In genomic region chr9:86637515-86637914, GRCh38 we compare ENCODE assay signal across 9 cellular contexts.
A peak's percentile ranks its signal among the peaks of the same experiment; 100 is the strongest.
DNase-seq lines count a peak whose midpoint lies in the region; ATAC-seq and TF ChIP-seq lines count a peak whose summit lies in the region.
"Had no signal": no experiment of that assay in that cellular context is flagged by ENCODE, and none has a peak within 500 bp of the region (broad histone marks: within the 10 kb centered on the region; RNA-seq: fewer than 3 reads in every experiment).

No MANE protein-coding gene starts in this region.

- intact Hi-C loops in activated CD4-positive, alpha-beta memory T cell treated with anti-CD3 and anti-CD28 coated beads for 36 hours (cut with micrococcal nuclease), result loop anchor here (10.0 kb wide), 1 partner anchor 307 kb away; the partner anchor contains the start of gene GAS1
- intact Hi-C loops in tibial artery (cut with DNase I; ENCODE audit: low total_unique reads), result loop anchor here (10.0 kb wide), 1 partner anchor 687 kb away; no protein-coding TSS in a partner anchor

- peaks cover 0 to 5% (median 0%) of the 10 kb centered on the region in 3 donors for H3K9me3 ChIP-seq in tibial artery

- no peak overlapping the region for H3K4me3 ChIP-seq in tibial artery

- TF ChIP-seq CTCF in tibial artery (IDR thresholded peaks at IDR 0.05), result peak; percentile 23 to 27

- POLR2A ChIA-PET in activated CD4-positive, alpha-beta memory T cell treated with anti-CD3 and anti-CD28 coated beads for 36 hours (lab: Charles Lee), result no interaction called here
- POLR2A ChIA-PET in activated CD4-positive, alpha-beta memory T cell treated with anti-CD3 and anti-CD28 coated beads, Interleukin-2, amount 10 ng/mL, durations not matched to agents 7 days and 5 days (lab: Charles Lee), result no interaction called here

- H3K36me3 ChIP-seq in tibial artery, result no peaks in the 10 kb centered on the region

- H3K27me3 ChIP-seq in tibial artery, result peaks cover 0 to 14% of the 10 kb centered on the region in 2 donors

- H3K27me3 Mint-ChIP-seq in activated CD4-positive, alpha-beta memory T cell treated with anti-CD3 and anti-CD28 coated beads for 36 hours, result peaks cover 22% of the 10 kb centered on the region
- H3K27me3 Mint-ChIP-seq in activated CD4-positive, alpha-beta memory T cell treated with anti-CD3 and anti-CD28 coated beads, Interleukin-2, amount 10 ng/mL, durations not matched to agents 7 days and 5 days, result peaks cover 4% of the 10 kb centered on the region
- peaks cover 24% of the 10 kb centered on the region for H3K27me3 Mint-ChIP-seq in activated T-cell treated with anti-CD3 and anti-CD28 coated beads, Interleukin-2, amount 50 U/mL, for 72 hours (ENCODE audit: low read depth)

- no peaks in the 10 kb centered on the region for H3K4me1 ChIP-seq in tibial artery

- no peaks in the 10 kb centered on the region for H3K36me3 Mint-ChIP-seq in activated CD4-positive, alpha-beta memory T cell treated with anti-CD3 and anti-CD28 coated beads for 36 hours
- no peaks in the 10 kb centered on the region for H3K36me3 Mint-ChIP-seq in activated CD4-positive, alpha-beta memory T cell treated with anti-CD3 and anti-CD28 coated beads, Interleukin-2, amount 10 ng/mL, durations not matched to agents 7 days and 5 days (ENCODE audit: low read depth)
- no peaks in the 10 kb centered on the region for H3K36me3 Mint-ChIP-seq in activated T-cell treated with anti-CD3 and anti-CD28 coated beads, Interleukin-2, amount 50 U/mL, for 72 hours (ENCODE audit: insufficient read depth in 2 of 2)

- ATAC-seq in activated T-cell treated with anti-CD3 and anti-CD28 coated beads, Interleukin-2, amount 50 U/mL, for 72 hours (replicated peaks in 1 of 2), result no peak
- ATAC-seq in HG02870 (IDR thresholded peaks at IDR 0.05; ENCODE audit: unreplicated experiment) (no peak), GM21576 (IDR thresholded peaks at IDR 0.05; ENCODE audit: unreplicated experiment) (no peak)
- ATAC-seq: naive thymus-derived CD8-positive, alpha-beta T cell had no signal

- no peaks in the 10 kb centered on the region for H3K4me1 Mint-ChIP-seq in activated CD4-positive, alpha-beta memory T cell treated with anti-CD3 and anti-CD28 coated beads for 36 hours (ENCODE audit: low read depth)
- H3K4me1 Mint-ChIP-seq in activated CD4-positive, alpha-beta memory T cell treated with anti-CD3 and anti-CD28 coated beads, Interleukin-2, amount 10 ng/mL, durations not matched to agents 7 days and 5 days, result no peaks in the 10 kb centered on the region
- H3K4me1 Mint-ChIP-seq in activated T-cell treated with anti-CD3 and anti-CD28 coated beads, Interleukin-2, amount 50 U/mL, for 72 hours (ENCODE audit: low read depth), result no peaks in the 10 kb centered on the region
- H3K4me1 Mint-ChIP-seq: naive thymus-derived CD8-positive, alpha-beta T cell had no signal

- H3K27ac ChIP-seq in tibial artery, result no peak overlapping the region

- CTCF ChIA-PET in activated CD4-positive, alpha-beta memory T cell treated with anti-CD3 and anti-CD28 coated beads for 36 hours (lab: Charles Lee), result interaction anchor here (0.7 to 1.9 kb wide), 2 partner anchors 475 to 688 kb away, joined by 4 to 7 read pairs; no protein-coding TSS in a partner anchor
- CTCF ChIA-PET in activated CD4-positive, alpha-beta memory T cell treated with anti-CD3 and anti-CD28 coated beads, Interleukin-2, amount 10 ng/mL, durations not matched to agents 7 days and 5 days (lab: Charles Lee), result interaction anchor here (0.8 to 2.1 kb wide), 2 partner anchors 237 to 684 kb away, joined by 4 read pairs; no protein-coding TSS in a partner anchor

- DNase-seq in activated CD4-positive, alpha-beta memory T cell treated with anti-CD3 and anti-CD28 coated beads for 36 hours, result peak; percentile 24
- DNase-seq in activated CD4-positive, alpha-beta memory T cell treated with anti-CD3 and anti-CD28 coated beads, Interleukin-2, amount 10 ng/mL, durations not matched to agents 7 days and 5 days, result no peak
- peak; percentile 13 to 34 for DNase-seq in activated T-cell treated with anti-CD3 and anti-CD28 coated beads, Interleukin-2, amount 50 U/mL, for 72 hours
- DNase-seq in iPS-NIHi11 (ENCODE audit: low spot score) (peak; percentile 80), tibial artery (no peak)
- no peak for DNase-seq in activated effector memory CD4-positive, alpha-beta T cell treated with Interleukin-2 at 50 U/mL for 16 hours

- no peaks in the 10 kb centered on the region for H3K9me3 Mint-ChIP-seq in activated CD4-positive, alpha-beta memory T cell treated with anti-CD3 and anti-CD28 coated beads for 36 hours
- H3K9me3 Mint-ChIP-seq in activated CD4-positive, alpha-beta memory T cell treated with anti-CD3 and anti-CD28 coated beads, Interleukin-2, amount 10 ng/mL, durations not matched to agents 7 days and 5 days, result no peaks in the 10 kb centered on the region
- peaks cover 0 to 2% of the 10 kb centered on the region in 2 donors for H3K9me3 Mint-ChIP-seq in activated T-cell treated with anti-CD3 and anti-CD28 coated beads, Interleukin-2, amount 50 U/mL, for 72 hours

- no peak overlapping the region for H3K4me3 Mint-ChIP-seq in activated CD4-positive, alpha-beta memory T cell treated with anti-CD3 and anti-CD28 coated beads for 36 hours
- no peak overlapping the region for H3K4me3 Mint-ChIP-seq in activated CD4-positive, alpha-beta memory T cell treated with anti-CD3 and anti-CD28 coated beads, Interleukin-2, amount 10 ng/mL, durations not matched to agents 7 days and 5 days
- H3K4me3 Mint-ChIP-seq in activated T-cell treated with anti-CD3 and anti-CD28 coated beads, Interleukin-2, amount 50 U/mL, for 72 hours, result no peak overlapping the region
- H3K4me3 Mint-ChIP-seq: naive thymus-derived CD8-positive, alpha-beta T cell had no signal

- no peak overlapping the region for H3K27ac Mint-ChIP-seq in activated CD4-positive, alpha-beta memory T cell treated with anti-CD3 and anti-CD28 coated beads for 36 hours
- H3K27ac Mint-ChIP-seq in activated CD4-positive, alpha-beta memory T cell treated with anti-CD3 and anti-CD28 coated beads, Interleukin-2, amount 10 ng/mL, durations not matched to agents 7 days and 5 days, result no peak overlapping the region
- no peak overlapping the region for H3K27ac Mint-ChIP-seq in activated T-cell treated with anti-CD3 and anti-CD28 coated beads, Interleukin-2, amount 50 U/mL, for 72 hours
- H3K27ac Mint-ChIP-seq: naive thymus-derived CD8-positive, alpha-beta T cell had no signal

Comparison
In these comparisons a context has a peak if more than half of its experiments do, and no peak if none do; other contexts are left out.
1. DNase-seq: peak in activated CD4-positive, alpha-beta memory T cell treated with anti-CD3 and anti-CD28 coated beads for 36 hours (single experiment), activated T-cell treated with anti-CD3 and anti-CD28 coated beads, Interleukin-2, amount 50 U/mL, for 72 hours (2 of 2) and iPS-NIHi11 (single experiment); none in activated CD4-positive, alpha-beta memory T cell treated with anti-CD3 and anti-CD28 coated beads, Interleukin-2, amount 10 ng/mL, durations not matched to agents 7 days and 5 days (single experiment), tibial artery (0 of 2) and activated effector memory CD4-positive, alpha-beta T cell treated with Interleukin-2 at 50 U/mL for 16 hours (single experiment).